Comparison of ENCODE assay signal across 8 cellular contexts in the genomic region with DNA sequence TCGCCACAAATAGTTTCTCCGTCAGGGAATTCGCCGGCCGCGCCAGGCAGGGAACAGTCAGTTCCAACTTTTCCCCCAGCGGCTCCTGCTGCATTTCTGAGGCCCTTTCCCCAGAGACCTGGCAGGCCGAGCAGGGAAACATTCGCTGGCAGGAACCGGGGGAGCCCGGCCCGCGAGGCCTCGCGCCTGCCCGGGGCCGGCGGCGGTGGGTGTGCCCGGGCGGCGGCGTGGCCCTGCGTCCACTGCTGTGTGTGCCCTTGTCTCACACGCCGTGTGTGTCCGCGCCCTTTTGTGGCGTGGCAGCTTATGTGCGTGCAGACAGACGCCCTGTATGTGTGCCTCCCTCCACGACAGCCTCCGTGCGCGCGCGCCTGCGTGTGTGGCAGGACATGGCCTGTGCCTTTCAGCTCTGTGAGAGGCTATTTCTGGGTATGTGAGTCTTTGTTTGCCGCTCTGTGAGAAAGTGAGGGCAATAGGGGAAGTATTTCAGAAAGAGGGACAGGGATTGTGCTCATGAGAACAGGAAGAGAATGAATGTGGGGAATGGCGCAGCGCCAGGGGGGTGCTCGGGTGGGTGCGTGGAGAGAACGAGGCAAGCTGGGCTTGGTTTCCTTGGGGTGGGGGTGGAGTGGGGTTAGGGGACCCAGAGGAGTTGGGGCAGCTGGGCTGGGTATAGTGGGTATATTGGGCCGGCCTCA. TPM values are rescaled to one million over a fixed set of nuclear protein-coding genes. Genes with fewer than 3 reads are reported as not detected.
DNase-seq lines count a peak whose midpoint lies in the region; ATAC-seq and TF ChIP-seq lines count a peak whose summit lies in the region.

No MANE protein-coding gene starts in this region.

- no peak for TF ChIP-seq EP300 in Ishikawa (IDR thresholded peaks at IDR 0.05; ENCODE audit: borderline replicate concordance)

- POLR2A ChIA-PET in CD4-positive, alpha-beta memory T cell (lab: Charles Lee; ENCODE audit: partially characterized antibody) = interaction anchor here (1.0 kb wide), 1 partner anchor 17 kb away, joined by 3 read pairs; a partner anchor contains a TSS
- POLR2A ChIA-PET in naive thymus-derived CD4-positive, alpha-beta T cell (lab: Charles Lee) = interaction anchor here (0.5 kb wide), 1 partner anchor 275 kb away, joined by 3 read pairs; no protein-coding TSS in a partner anchor

- H3K27me3 Mint-ChIP-seq in CD4-positive, alpha-beta memory T cell = peaks cover 31 to 49% of the 10 kb centered on the region in 2 donors
- peaks cover 70% of the 10 kb centered on the region for H3K27me3 Mint-ChIP-seq in activated T-helper 1 cell treated with anti-CD3 and anti-CD28 coated beads, Interleukin-12 subunit alpha, Interleukin-12 subunit beta, Interleukin-2, Interleukin-4 antibody, amounts not matched to agents 30 ng/mL and 10 ng/mL and 1 ng/mL, durations not matched to agents 14 hours and 24 hours and 36 hours (ENCODE audit: insufficient read depth)
- peaks cover 32 to 79% (median 58%) of the 10 kb centered on the region in 5 donors for H3K27me3 Mint-ChIP-seq in naive thymus-derived CD4-positive, alpha-beta T cell

- CTCF ChIA-PET in CD4-positive, alpha-beta memory T cell (lab: Charles Lee; ENCODE audit: partially characterized antibody) = no interaction called here
- CTCF ChIA-PET in naive thymus-derived CD4-positive, alpha-beta T cell (lab: Charles Lee) = no interaction called here

- no peaks in the 10 kb centered on the region for H3K9me3 ChIP-seq in CD4-positive, alpha-beta memory T cell (ENCODE audit: control insufficient read depth in 1 of 2, low read length in 2 of 2)
- H3K9me3 ChIP-seq in naive thymus-derived CD4-positive, alpha-beta T cell (ENCODE audit: control insufficient read depth in 2 of 3, low read length in 3 of 3) = no peaks in the 10 kb centered on the region
- no peaks in the 10 kb centered on the region for H3K9me3 ChIP-seq in uterus

- ATAC-seq in naive thymus-derived CD4-positive, alpha-beta T cell = peak; percentile 39
- ATAC-seq in HG03354 (IDR thresholded peaks at IDR 0.05; ENCODE audit: poor library complexity, severe bottlenecking, unreplicated experiment) = no peak
- no peak for ATAC-seq in GM19467 (IDR thresholded peaks at IDR 0.05; ENCODE audit: unreplicated experiment)

- peak overlapping the region; percentile 57 to 83 (median 72) for H3K4me3 Mint-ChIP-seq in CD4-positive, alpha-beta memory T cell
- H3K4me3 Mint-ChIP-seq in activated T-helper 1 cell treated with anti-CD3 and anti-CD28 coated beads, Interleukin-12 subunit alpha, Interleukin-12 subunit beta, Interleukin-2, Interleukin-4 antibody, amounts not matched to agents 30 ng/mL and 10 ng/mL and 1 ng/mL, durations not matched to agents 14 hours and 24 hours and 36 hours = peak overlapping the region; percentile 30
- peak overlapping the region; percentile 52 to 93 (median 77) for H3K4me3 Mint-ChIP-seq in naive thymus-derived CD4-positive, alpha-beta T cell

- H3K27me3 ChIP-seq in CD4-positive, alpha-beta memory T cell (ENCODE audit: insufficient read depth, low read length) = peaks cover 39% of the 10 kb centered on the region
- H3K27me3 ChIP-seq in naive thymus-derived CD4-positive, alpha-beta T cell (ENCODE audit: control insufficient read depth in 2 of 2, insufficient read depth in 2 of 2, low read length in 2 of 2) = peaks cover 0 to 6% of the 10 kb centered on the region in 2 donors
- H3K27me3 ChIP-seq in uterus = no peaks in the 10 kb centered on the region

- intact Hi-C loops in CD4-positive, alpha-beta memory T cell (cut with micrococcal nuclease) = loop anchor here (5.0 kb wide), 1 partner anchor 42 kb away; no protein-coding TSS in a partner anchor
- intact Hi-C loops in activated T-helper 1 cell treated with anti-CD3 and anti-CD28 coated beads, Interleukin-12 subunit alpha, Interleukin-12 subunit beta, Interleukin-2, Interleukin-4 antibody, amounts not matched to agents 30 ng/mL and 10 ng/mL and 1 ng/mL, durations not matched to agents 14 hours and 24 hours and 36 hours (cut with micrococcal nuclease) = loop anchor here (5.0 kb wide), 1 partner anchor 268 kb away; a partner anchor contains a TSS
- intact Hi-C loops in naive thymus-derived CD4-positive, alpha-beta T cell (cut with micrococcal nuclease) = loop anchor here in 1 of 2 donors (5.0 kb wide), 1 partner anchor 628 kb away; a partner anchor contains a TSS
- intact Hi-C loops in uterus (cut with DNase I; ENCODE audit: low total_unique reads) = loop anchor here (10.0 kb wide), 1 partner anchor 56 kb away; no protein-coding TSS in a partner anchor

- peak overlapping the region in 3 of 7 donors; percentile 2 to 72 (median 4) for H3K27ac Mint-ChIP-seq in CD4-positive, alpha-beta memory T cell
- peak overlapping the region; percentile 5 for H3K27ac Mint-ChIP-seq in activated T-helper 1 cell treated with anti-CD3 and anti-CD28 coated beads, Interleukin-12 subunit alpha, Interleukin-12 subunit beta, Interleukin-2, Interleukin-4 antibody, amounts not matched to agents 30 ng/mL and 10 ng/mL and 1 ng/mL, durations not matched to agents 14 hours and 24 hours and 36 hours
- peak overlapping the region in 2 of 9 donors; percentile 2 to 75 for H3K27ac Mint-ChIP-seq in naive thymus-derived CD4-positive, alpha-beta T cell

- TF ChIP-seq CTCF in fibroblast of mammary gland (conservative IDR thresholded peaks at IDR 0.05; ENCODE audit: control insufficient read depth, insufficient read depth, low read depth, low read length) = no peak
- TF ChIP-seq CTCF in uterus (IDR thresholded peaks at IDR 0.05) = no peak

- peaks cover 51% of the 10 kb centered on the region for H3K4me1 ChIP-seq in CD4-positive, alpha-beta memory T cell (ENCODE audit: insufficient read depth, low read length)
- H3K4me1 ChIP-seq in naive thymus-derived CD4-positive, alpha-beta T cell (ENCODE audit: control insufficient read depth in 2 of 2, insufficient read depth in 2 of 2, low read length in 2 of 2) = peaks cover 11 to 32% of the 10 kb centered on the region in 2 donors
- H3K4me1 ChIP-seq in uterus = peaks cover 0 to 44% of the 10 kb centered on the region in 2 donors

- H3K36me3 Mint-ChIP-seq in CD4-positive, alpha-beta memory T cell = no peaks in the 10 kb centered on the region
- peaks cover 2% of the 10 kb centered on the region for H3K36me3 Mint-ChIP-seq in activated T-helper 1 cell treated with anti-CD3 and anti-CD28 coated beads, Interleukin-12 subunit alpha, Interleukin-12 subunit beta, Interleukin-2, Interleukin-4 antibody, amounts not matched to agents 30 ng/mL and 10 ng/mL and 1 ng/mL, durations not matched to agents 14 hours and 24 hours and 36 hours (ENCODE audit: low read depth)
- peaks cover 0 to 2% (median 0%) of the 10 kb centered on the region in 5 donors for H3K36me3 Mint-ChIP-seq in naive thymus-derived CD4-positive, alpha-beta T cell

- no peak overlapping the region for H3K27ac ChIP-seq in CD4-positive, alpha-beta memory T cell (ENCODE audit: low read depth, low read length)
- no peak overlapping the region for H3K27ac ChIP-seq in naive thymus-derived CD4-positive, alpha-beta T cell (ENCODE audit: low read depth, low read length)
- peak overlapping the region; percentile 95 to 97 for H3K27ac ChIP-seq in uterus

- no peak for TF ChIP-seq RAD21 in Ishikawa (IDR thresholded peaks at IDR 0.05; ENCODE audit: low read depth)

- TF ChIP-seq POLR2A in uterus (IDR thresholded peaks at IDR 0.05) = peak in 1 of 2 donors; percentile 22

- peak overlapping the region in 1 of 2 donors; percentile 32 for H3K4me3 ChIP-seq in CD4-positive, alpha-beta memory T cell (ENCODE audit: low read length in 2 of 2)
- peak overlapping the region; percentile 64 for H3K4me3 ChIP-seq in fibroblast of mammary gland (ENCODE audit: control insufficient read depth, low read depth, low read length)
- no peak overlapping the region for H3K4me3 ChIP-seq in naive thymus-derived CD4-positive, alpha-beta T cell (ENCODE audit: low read length)
- peak overlapping the region; percentile 61 to 78 for H3K4me3 ChIP-seq in uterus

- H3K4me1 Mint-ChIP-seq in CD4-positive, alpha-beta memory T cell = peaks cover 20 to 62% (median 36%) of the 10 kb centered on the region in 4 donors
- peaks cover 21% of the 10 kb centered on the region for H3K4me1 Mint-ChIP-seq in activated T-helper 1 cell treated with anti-CD3 and anti-CD28 coated beads, Interleukin-12 subunit alpha, Interleukin-12 subunit beta, Interleukin-2, Interleukin-4 antibody, amounts not matched to agents 30 ng/mL and 10 ng/mL and 1 ng/mL, durations not matched to agents 14 hours and 24 hours and 36 hours (ENCODE audit: low read depth)
- peaks cover 30 to 61% (median 40%) of the 10 kb centered on the region in 7 donors for H3K4me1 Mint-ChIP-seq in naive thymus-derived CD4-positive, alpha-beta T cell

- no peaks in the 10 kb centered on the region for H3K9me3 Mint-ChIP-seq in CD4-positive, alpha-beta memory T cell
- H3K9me3 Mint-ChIP-seq in activated T-helper 1 cell treated with anti-CD3 and anti-CD28 coated beads, Interleukin-12 subunit alpha, Interleukin-12 subunit beta, Interleukin-2, Interleukin-4 antibody, amounts not matched to agents 30 ng/mL and 10 ng/mL and 1 ng/mL, durations not matched to agents 14 hours and 24 hours and 36 hours = no peaks in the 10 kb centered on the region
- H3K9me3 Mint-ChIP-seq in naive thymus-derived CD4-positive, alpha-beta T cell = no peaks in the 10 kb centered on the region

- peak; percentile 33 to 48 (median 44) for DNase-seq in CD4-positive, alpha-beta memory T cell
- DNase-seq in activated T-helper 1 cell treated with anti-CD3 and anti-CD28 coated beads, Interleukin-12 subunit alpha, Interleukin-12 subunit beta, Interleukin-2, Interleukin-4 antibody, amounts not matched to agents 30 ng/mL and 10 ng/mL and 1 ng/mL, durations not matched to agents 14 hours and 24 hours and 36 hours (ENCODE audit: low spot score) = no peak
- DNase-seq in fibroblast of mammary gland (ENCODE audit: low read depth) (peak; percentile 35), uterus (peak in 1 of 2 donors; percentile 65)
- DNase-seq in naive thymus-derived CD4-positive, alpha-beta T cell = peak in 5 of 9 donors; percentile 41 to 42 (median 41)

- H3K36me3 ChIP-seq in CD4-positive, alpha-beta memory T cell (ENCODE audit: insufficient read depth, low read length) = no peaks in the 10 kb centered on the region
- no peaks in the 10 kb centered on the region for H3K36me3 ChIP-seq in naive thymus-derived CD4-positive, alpha-beta T cell (ENCODE audit: control insufficient read depth in 2 of 3, insufficient read depth in 3 of 3, low read length in 3 of 3)
- H3K36me3 ChIP-seq in uterus = no peaks in the 10 kb centered on the region

RNA-seq across cellular contexts. Expression of a gene that starts 0.7 kb away (rescaled TPM):
- total RNA-seq in CD4-positive, alpha-beta memory T cell = 1 to 10 TPM; 4.0 to 5.2 TPM
- 1 to 10 TPM; 4.6 TPM for polyA plus RNA-seq in CD4-positive, alpha-beta memory T cell
- 2.4 and 3.1 TPM in 2 replicates for total RNA-seq in activated T-helper 1 cell treated with anti-CD3 and anti-CD28 coated beads, Interleukin-12 subunit alpha, Interleukin-12 subunit beta, Interleukin-2, Interleukin-4 antibody, amounts not matched to agents 30 ng/mL and 10 ng/mL and 1 ng/mL, durations not matched to agents 14 hours and 24 hours and 36 hours
- 10 to 100 TPM in 2 of 5 experiments, 1 to 10 TPM in 3; 3.8 to 45.5 (median 5.1) TPM for total RNA-seq in naive thymus-derived CD4-positive, alpha-beta T cell
- 1 to 10 TPM; 4.0 to 8.9 TPM for polyA plus RNA-seq in naive thymus-derived CD4-positive, alpha-beta T cell
- total RNA-seq in uterus = 10 to 100 TPM; 21.3 to 80.7 (median 43.3) TPM

RNA-seq across cellular contexts. Expression of a gene that starts 16.9 kb away (rescaled TPM):
- 10 to 100 TPM; 52.2 to 52.3 TPM for total RNA-seq in CD4-positive, alpha-beta memory T cell
- polyA plus RNA-seq in CD4-positive, alpha-beta memory T cell = 10 to 100 TPM; 25.3 to 28.6 TPM
- total RNA-seq in activated T-helper 1 cell treated with anti-CD3 and anti-CD28 coated beads, Interleukin-12 subunit alpha, Interleukin-12 subunit beta, Interleukin-2, Interleukin-4 antibody, amounts not matched to agents 30 ng/mL and 10 ng/mL and 1 ng/mL, durations not matched to agents 14 hours and 24 hours and 36 hours = 45.6 and 48.5 TPM in 2 replicates
- 10 to 100 TPM; 32.3 to 45.8 (median 42.8) TPM for total RNA-seq in naive thymus-derived CD4-positive, alpha-beta T cell
- 10 to 100 TPM; 17.4 to 27.3 TPM for polyA plus RNA-seq in naive thymus-derived CD4-positive, alpha-beta T cell
- total RNA-seq in uterus = 10 to 100 TPM; 18.5 to 32.6 (median 31.2) TPM

RNA-seq across cellular contexts. Expression of a gene that starts 22.2 kb away (rescaled TPM):
- 10 to 100 TPM; 31.4 to 35.7 TPM for total RNA-seq in CD4-positive, alpha-beta memory T cell
- polyA plus RNA-seq in CD4-positive, alpha-beta memory T cell = 10 to 100 TPM; 33.0 to 37.3 TPM
- total RNA-seq in activated T-helper 1 cell treated with anti-CD3 and anti-CD28 coated beads, Interleukin-12 subunit alpha, Interleukin-12 subunit beta, Interleukin-2, Interleukin-4 antibody, amounts not matched to agents 30 ng/mL and 10 ng/mL and 1 ng/mL, durations not matched to agents 14 hours and 24 hours and 36 hours = 81.7 and 85.4 TPM in 2 replicates
- total RNA-seq in naive thymus-derived CD4-positive, alpha-beta T cell = 10 to 100 TPM; 17.2 to 37.8 (median 27.7) TPM
- 10 to 100 TPM; 27.1 to 47.5 TPM for polyA plus RNA-seq in naive thymus-derived CD4-positive, alpha-beta T cell
- 10 to 100 TPM in 3 of 4 donors, 1 to 10 TPM in 1; 6.8 to 39.2 (median 37.7) TPM for total RNA-seq in uterus

RNA-seq across cellular contexts. Expression of a gene that starts 38.9 kb away (rescaled TPM):
- 1 to 10 TPM; 4.9 to 6.9 TPM for total RNA-seq in CD4-positive, alpha-beta memory T cell
- polyA plus RNA-seq in CD4-positive, alpha-beta memory T cell = not detected
- total RNA-seq in activated T-helper 1 cell treated with anti-CD3 and anti-CD28 coated beads, Interleukin-12 subunit alpha, Interleukin-12 subunit beta, Interleukin-2, Interleukin-4 antibody, amounts not matched to agents 30 ng/mL and 10 ng/mL and 1 ng/mL, durations not matched to agents 14 hours and 24 hours and 36 hours = not detected in 2 replicates
- 1 to 10 TPM; 1.8 to 6.4 (median 1.9) TPM for total RNA-seq in naive thymus-derived CD4-positive, alpha-beta T cell
- not detected for polyA plus RNA-seq in naive thymus-derived CD4-positive, alpha-beta T cell
- total RNA-seq in uterus = 1 to 10 TPM in 1 of 4 donors, not detected in 3; 4.4 TPM

Comparison
In these comparisons a context has a peak if more than half of its experiments do, and no peak if none do; other contexts are left out.
1. H3K27ac ChIP-seq: peak in uterus (2 of 2); none in CD4-positive, alpha-beta memory T cell (single experiment) and naive thymus-derived CD4-positive, alpha-beta T cell (single experiment).
2. Peak in every context shown above with its lines, with median percentiles within 50 percentile points of each other: H3K4me3 Mint-ChIP-seq.